Comparison of ENCODE assay signal across 8 cellular contexts in genomic region chr9:33818167-33818831, GRCh38. TPM values are rescaled to one million over a fixed set of nuclear protein-coding genes. Genes with fewer than 3 reads are reported as not detected.
DNase-seq lines count a peak whose midpoint lies in the region; ATAC-seq lines count a peak whose summit lies in the region.

No MANE protein-coding gene starts in this region.

- H3K27ac ChIP-seq in SJCRH30 (peak overlapping the region; percentile 88; the same call in 1 of the 2 replicates), esophagus (ENCODE audit: low read depth in 2 of 2, low read length in 1 of 2) (peak overlapping the region; percentile 96 to 98)

- no peaks in the 10 kb centered on the region for H3K9me3 Mint-ChIP-seq in activated T-cell treated with anti-CD3 and anti-CD28 coated beads, Interleukin-2, amount 50 U/mL, for 4 hours
- H3K9me3 Mint-ChIP-seq in natural killer cell treated with Interleukin-12 subunit alpha and Interleukin-12 subunit beta and Interleukin-15 and Interleukin-18, amount 100 ng/mL, for 72 hours = no peaks in the 10 kb centered on the region

- peak overlapping the region; percentile 92 for H3K4me3 ChIP-seq in SJCRH30
- peak overlapping the region; percentile 92 to 98 for H3K4me3 ChIP-seq in esophagus (ENCODE audit: low read depth in 1 of 2, low read length in 2 of 2)

- WGBS in esophagus, 2 donors = 1% methylated on average over 15 to 17 of the region's 17 CpGs

- no peak for DNase-seq in activated T-cell treated with anti-CD3 and anti-CD28 coated beads, Interleukin-2, amount 50 U/mL, for 4 hours
- DNase-seq in activated T-cell treated with anti-CD3 and anti-CD28 coated beads, Interleukin-2, amount 50 U/mL, for 1 hour = no peak
- peak in 1 of 2 experiments; percentile 13 for DNase-seq in SJCRH30
- DNase-seq in natural killer cell treated with Interleukin-12 subunit alpha and Interleukin-12 subunit beta and Interleukin-15 and Interleukin-18, amount 100 ng/mL, for 72 hours (ENCODE audit: low spot score) = no peak

- H3K9me3 ChIP-seq in SJCRH30 (replicated peaks) = no peaks in the 10 kb centered on the region
- no peaks in the 10 kb centered on the region for H3K9me3 ChIP-seq in esophagus (ENCODE audit: control insufficient read depth in 2 of 2, insufficient read depth in 1 of 2, low read depth in 1 of 2, low read length in 1 of 2)

- H3K27me3 ChIP-seq in SJCRH30 (no peaks in the 10 kb centered on the region), esophagus (ENCODE audit: control insufficient read depth in 1 of 2, insufficient read depth in 2 of 2, low read length in 2 of 2) (no peaks in the 10 kb centered on the region)

- peak overlapping the region; percentile 69 to 92 for H3K27ac Mint-ChIP-seq in natural killer cell treated with Interleukin-12 subunit alpha and Interleukin-12 subunit beta and Interleukin-15 and Interleukin-18, amount 100 ng/mL, for 72 hours

- peaks cover 54% of the 10 kb centered on the region for H3K4me1 Mint-ChIP-seq in activated T-cell treated with anti-CD3 and anti-CD28 coated beads, Interleukin-2, amount 50 U/mL, for 4 hours (ENCODE audit: low read depth)
- peaks cover 47 to 54% of the 10 kb centered on the region in 2 donors for H3K4me1 Mint-ChIP-seq in natural killer cell treated with Interleukin-12 subunit alpha and Interleukin-12 subunit beta and Interleukin-15 and Interleukin-18, amount 100 ng/mL, for 72 hours (ENCODE audit: low read depth in 2 of 2)

- H3K4me1 ChIP-seq in SJCRH30 (no peaks in the 10 kb centered on the region; the same call in 1 of the 2 replicates), esophagus (ENCODE audit: control insufficient read depth in 2 of 2, insufficient read depth in 2 of 2, low read length in 1 of 2) (no peaks in the 10 kb centered on the region)

- peak; percentile 5 to 10 for ATAC-seq in activated T-cell treated with anti-CD3 and anti-CD28 coated beads, Interleukin-2, amount 50 U/mL, for 4 hours
- ATAC-seq in natural killer cell treated with Interleukin-12 subunit alpha and Interleukin-12 subunit beta and Interleukin-15 and Interleukin-18, amount 100 ng/mL, for 72 hours = peak; percentile 2 to 17
- ATAC-seq in HG02759 (IDR thresholded peaks at IDR 0.05; ENCODE audit: unreplicated experiment) (no peak), GM18868 (IDR thresholded peaks at IDR 0.05; ENCODE audit: unreplicated experiment) (no peak), HG02885 (IDR thresholded peaks at IDR 0.05; ENCODE audit: poor library complexity, unreplicated experiment) (no peak)

- no peaks in the 10 kb centered on the region for H3K36me3 Mint-ChIP-seq in activated T-cell treated with anti-CD3 and anti-CD28 coated beads, Interleukin-2, amount 50 U/mL, for 4 hours (ENCODE audit: insufficient read depth)
- peaks cover 7% of the 10 kb centered on the region for H3K36me3 Mint-ChIP-seq in natural killer cell treated with Interleukin-12 subunit alpha and Interleukin-12 subunit beta and Interleukin-15 and Interleukin-18, amount 100 ng/mL, for 72 hours

- peak overlapping the region; percentile 87 for H3K4me3 Mint-ChIP-seq in activated T-cell treated with anti-CD3 and anti-CD28 coated beads, Interleukin-2, amount 50 U/mL, for 4 hours
- H3K4me3 Mint-ChIP-seq in natural killer cell treated with Interleukin-12 subunit alpha and Interleukin-12 subunit beta and Interleukin-15 and Interleukin-18, amount 100 ng/mL, for 72 hours = peak overlapping the region; percentile 83

- H3K27me3 Mint-ChIP-seq in activated T-cell treated with anti-CD3 and anti-CD28 coated beads, Interleukin-2, amount 50 U/mL, for 4 hours (ENCODE audit: low read depth) = no peaks in the 10 kb centered on the region
- no peaks in the 10 kb centered on the region for H3K27me3 Mint-ChIP-seq in natural killer cell treated with Interleukin-12 subunit alpha and Interleukin-12 subunit beta and Interleukin-15 and Interleukin-18, amount 100 ng/mL, for 72 hours

- 0 out of 2 replicates have a peak, but pooled peaks cover 2% of the 10 kb centered on the region for H3K36me3 ChIP-seq in SJCRH30
- H3K36me3 ChIP-seq in esophagus (ENCODE audit: control insufficient read depth in 2 of 2, insufficient read depth in 2 of 2, low read length in 1 of 2) = no peaks in the 10 kb centered on the region

RNA-seq across cellular contexts. Expression of gene UBE2R2, which starts 1.3 kb away (rescaled TPM):
- total RNA-seq in activated T-cell treated with anti-CD3 and anti-CD28 coated beads, Interleukin-2, amount 50 U/mL, for 4 hours = 10 to 100 TPM; 25.9 to 31.9 (median 26.6) TPM
- total RNA-seq in SJCRH30 (2014; rRNA removed; shearing (Covaris generic)) = 23.8 and 24.5 TPM in 2 replicates
- polyA plus RNA-seq in esophagus = 10 to 100 TPM; 16.5 to 16.6 TPM
- total RNA-seq in natural killer cell treated with Interleukin-12 subunit alpha and Interleukin-12 subunit beta and Interleukin-15 and Interleukin-18, amount 100 ng/mL, for 72 hours = 10 to 100 TPM; 37.5 to 40.0 TPM

RNA-seq across cellular contexts. Expression of gene PRSS3, which starts 22.9 kb away (rescaled TPM):
- 1 to 10 TPM in 1 of 3 donors, under 1 TPM in 2; 0.76 to 1.3 (median 0.82) TPM for total RNA-seq in activated T-cell treated with anti-CD3 and anti-CD28 coated beads, Interleukin-2, amount 50 U/mL, for 4 hours
- not detected in 2 replicates for total RNA-seq in SJCRH30 (2014; rRNA removed; shearing (Covaris generic))
- polyA plus RNA-seq in esophagus = 100 to 1,000 TPM; 112 to 165 TPM
- total RNA-seq in natural killer cell treated with Interleukin-12 subunit alpha and Interleukin-12 subunit beta and Interleukin-15 and Interleukin-18, amount 100 ng/mL, for 72 hours = 1 to 10 TPM in 1 of 2 donors, not detected in 1; 1.3 TPM

Comparison
In these comparisons a context has a peak if more than half of its experiments do, and no peak if none do; other contexts are left out.
1. ATAC-seq: peak in activated T-cell treated with anti-CD3 and anti-CD28 coated beads, Interleukin-2, amount 50 U/mL, for 4 hours (2 of 2) and natural killer cell treated with Interleukin-12 subunit alpha and Interleukin-12 subunit beta and Interleukin-15 and Interleukin-18, amount 100 ng/mL, for 72 hours (2 of 2); none in HG02759 (single experiment), GM18868 (single experiment) and HG02885 (single experiment).